Comparison of ENCODE assay signal across 8 cellular contexts in genomic region chr19:12766051-12766521, GRCh38. TPM values are rescaled to one million over a fixed set of nuclear protein-coding genes. Genes with fewer than 3 reads are reported as not detected.
DNase-seq lines count a peak whose midpoint lies in the region; ATAC-seq and TF ChIP-seq lines count a peak whose summit lies in the region.

No MANE protein-coding gene starts in this region.

- peak overlapping the region in 2 of 7 donors; percentile 30 to 70 for H3K27ac Mint-ChIP-seq in CD14-positive monocyte

- H3K4me3 ChIP-seq in body of pancreas: no peak overlapping the region
- H3K4me3 ChIP-seq in iPS-18c (ENCODE audit: insufficient read depth, low read depth, low read length): peak overlapping the region; percentile 67

- WGBS in body of pancreas, 2 donors: 42 to 49% methylated on average over 14 to 18 of the region's 30 CpGs

- DNase-seq in CD14-positive monocyte (ENCODE audit: low spot score) (peak; percentile 83), HCEC 1CT (peak; percentile 66), RWPE1 (ENCODE audit: low spot score) (no peak), body of pancreas (peak; percentile 82 to 91 (median 87)), NCI-H774 (lab: John Stamatoyannopoulos, UW) (no peak)
- peak in 2 of 3 donors; percentile 56 to 81 for DNase-seq in stimulated activated CD4-positive, alpha-beta T cell treated with anti-CD3 and anti-CD28 coated beads, Interleukin-12 subunit alpha, Interleukin-12 subunit beta, amount 100 ng/mL, for 48 hours (ENCODE audit: low read depth in 2 of 3, low spot score in 1 of 3)

- peaks cover 0 to 5% (median 0%) of the 10 kb centered on the region in 7 donors for H3K9me3 Mint-ChIP-seq in CD14-positive monocyte

- H3K4me3 Mint-ChIP-seq in CD14-positive monocyte: peak overlapping the region in 1 of 2 donors; percentile 78

- H3K27ac ChIP-seq in RWPE1: peak overlapping the region; percentile 19; the same call in 1 of the 2 replicates
- H3K27ac ChIP-seq in body of pancreas: peak overlapping the region in 2 of 4 donors; percentile 40 to 61

- H3K27me3 Mint-ChIP-seq in CD14-positive monocyte (ENCODE audit: low read depth in 3 of 3): peaks cover 0 to 2% (median 0%) of the 10 kb centered on the region in 3 donors

- TF ChIP-seq CTCF in CD14-positive monocyte (IDR thresholded peaks at IDR 0.05): peak; percentile 96
- TF ChIP-seq CTCF in RWPE1 (conservative IDR thresholded peaks at IDR 0.05; ENCODE audit: low read depth): no peak
- TF ChIP-seq CTCF in body of pancreas (IDR thresholded peaks at IDR 0.05): peak; percentile 51 to 90 (median 74)

- H3K4me1 ChIP-seq in body of pancreas: peaks cover 8% of the 10 kb centered on the region

- H3K36me3 Mint-ChIP-seq in CD14-positive monocyte: peaks cover 33 to 60% of the 10 kb centered on the region in 2 donors

- peaks cover 0 to 24% of the 10 kb centered on the region in 2 donors for H3K36me3 ChIP-seq in body of pancreas (replicated peaks in 1 of 2; ENCODE audit: insufficient read depth in 1 of 2, low read depth in 2 of 2)

- no peaks in the 10 kb centered on the region for H3K27me3 ChIP-seq in body of pancreas

- no peaks in the 10 kb centered on the region for H3K9me3 ChIP-seq in body of pancreas
- no peaks in the 10 kb centered on the region for H3K9me3 ChIP-seq in iPS-18c (ENCODE audit: control insufficient read depth, insufficient read depth, low read length)

- TF ChIP-seq POLR2A in body of pancreas (IDR thresholded peaks at IDR 0.05): no peak

- peak; percentile 80 for ATAC-seq in body of pancreas
- ATAC-seq in GM21423 (IDR thresholded peaks at IDR 0.05; ENCODE audit: unreplicated experiment): no peak

- intact Hi-C loops in CD14-positive monocyte (cut with micrococcal nuclease) (loop anchor here in 1 of 2 donors (2.0 kb wide), 2 partner anchors 31 to 81 kb away; no protein-coding TSS in a partner anchor), body of pancreas (cut with DNase I) (no loop called here)

- CTCF ChIA-PET in RWPE1 (lab: Yijun Ruan, JAX): interaction anchor here (0.8 to 2.0 kb wide), 2 partner anchors 9 to 30 kb away, joined by 7 to 9 read pairs; no protein-coding TSS in a partner anchor

- POLR2A ChIA-PET in RWPE1 (lab: Yijun Ruan, JAX; ENCODE audit: low non-redundant PET): no interaction called here

- H3K4me1 Mint-ChIP-seq in CD14-positive monocyte: peaks cover 8% of the 10 kb centered on the region

RNA-seq across cellular contexts. Expression of gene HOOK2, which starts 9.3 kb away (rescaled TPM):
- 1 to 10 TPM in 1 of 2 donors, under 1 TPM in 1; 0.55 to 1.1 TPM for polyA plus RNA-seq in CD14-positive monocyte
- 100 to 1,000 TPM; 114 to 354 TPM for total RNA-seq in body of pancreas

RNA-seq across cellular contexts. Expression of gene BEST2, which starts 14.5 kb away (rescaled TPM):
- polyA plus RNA-seq in CD14-positive monocyte: not detected
- total RNA-seq in body of pancreas: not detected

RNA-seq across cellular contexts. Expression of gene JUNB, which starts 25.2 kb away (rescaled TPM):
- 1,000 to 10,000 TPM; 1,279 to 1,468 TPM for polyA plus RNA-seq in CD14-positive monocyte
- 100 to 1,000 TPM; 219 to 485 TPM for total RNA-seq in body of pancreas

RNA-seq across cellular contexts. Expression of gene GET3, which starts 28.8 kb away (rescaled TPM):
- 100 to 1,000 TPM in 1 of 2 donors, 10 to 100 TPM in 1; 97.5 to 108 TPM for polyA plus RNA-seq in CD14-positive monocyte
- total RNA-seq in body of pancreas: 10 to 100 TPM; 13.2 to 22.8 TPM

RNA-seq across cellular contexts. Expression of gene TRIR, which starts 31.6 kb away (rescaled TPM):
- 100 to 1,000 TPM; 152 to 175 TPM for polyA plus RNA-seq in CD14-positive monocyte
- 100 to 1,000 TPM; 187 to 282 TPM for total RNA-seq in body of pancreas

Comparison
In these comparisons a context has a peak if more than half of its experiments do, and no peak if none do; other contexts are left out.
1. DNase-seq: peak in CD14-positive monocyte (single experiment), HCEC 1CT (single experiment), body of pancreas (4 of 4) and stimulated activated CD4-positive, alpha-beta T cell treated with anti-CD3 and anti-CD28 coated beads, Interleukin-12 subunit alpha, Interleukin-12 subunit beta, amount 100 ng/mL, for 48 hours (2 of 3); none in RWPE1 (single experiment) and NCI-H774 (single experiment).